Comparison of ENCODE assay signal across 15 cellular contexts in genomic region chr1:74485622-74486021, GRCh38. TPM values are rescaled to one million over a fixed set of nuclear protein-coding genes. Genes with fewer than 3 reads are reported as not detected.
DNase-seq lines count a peak whose midpoint lies in the region; ATAC-seq and TF ChIP-seq lines count a peak whose summit lies in the region.
"Had no signal": no experiment of that assay in that cellular context is flagged by ENCODE, and none has a peak within 500 bp of the region (broad histone marks: within the 10 kb centered on the region; RNA-seq: fewer than 3 reads in every experiment).

No MANE protein-coding gene starts in this region.

- no peak for TF ChIP-seq CTCF in uterus (IDR thresholded peaks at IDR 0.05)

- peak; percentile 49 for DNase-seq in G401 (ENCODE audit: low spot score)
- DNase-seq in NCI-H2171 (lab: John Stamatoyannopoulos, UW) = peak; percentile 67
- DNase-seq in astrocyte of the hippocampus (ENCODE audit: low read depth, low spot score) = peak; percentile 49
- DNase-seq in myocyte (ENCODE audit: low read depth) = peak; percentile 44
- DNase-seq in uterus = no peak
- no peak for DNase-seq in NCI-H1930 (lab: John Stamatoyannopoulos, UW)
- DNase-seq: CD8-positive, alpha-beta T cell; NCI-H1417 treated with DMSO at 0.1 percent for 48 hours; NCI-H2081 treated with DMSO at 0.1 percent for 48 hours had no signal

- no peak overlapping the region for H3K4me3 ChIP-seq in uterus
- H3K4me3 ChIP-seq: HAP-1 had no signal

- no peak for ATAC-seq in HG03135 (IDR thresholded peaks at IDR 0.05; ENCODE audit: unreplicated experiment)
- ATAC-seq: CD8-positive, alpha-beta T cell had no signal

- H3K4me1 ChIP-seq in uterus = no peaks in the 10 kb centered on the region

- H3K36me3 ChIP-seq in uterus = no peaks in the 10 kb centered on the region
- H3K36me3 ChIP-seq: HAP-1 had no signal

- no peaks in the 10 kb centered on the region for H3K9me3 ChIP-seq in uterus
- H3K9me3 ChIP-seq: HAP-1 had no signal

- in situ Hi-C loops in G401 (cut with HindIII; ENCODE audit: low sequenced_read_pairs) = no loop called here

- no peak for TF ChIP-seq POLR2A in uterus (IDR thresholded peaks at IDR 0.05)

- H3K27ac ChIP-seq in uterus = no peak overlapping the region

- no peaks in the 10 kb centered on the region for H3K27me3 ChIP-seq in uterus

- intact Hi-C loops in uterus (cut with DNase I; ENCODE audit: low total_unique reads) = no loop called here

RNA-seq across cellular contexts. Expression of gene LRRC53, which starts 26.8 kb away (rescaled TPM):
- 0.03 TPM in 1 of 2 replicates, not detected in the other for total RNA-seq in G401 (2014; rRNA removed; shearing (Covaris generic))
- total RNA-seq in myocyte = 0.10 and 0.11 TPM in 2 replicates
- not detected for polyA plus RNA-seq in myocyte (2012)
- under 1 TPM in 1 of 4 donors, not detected in 3; 0.21 TPM for total RNA-seq in uterus
- total RNA-seq: CD8-positive, alpha-beta T cell; Daoy; OCI-LY7 had no signal
- polyA plus RNA-seq: BJ, IgD-negative memory B cell had no signal

Comparison
In these comparisons a context has a peak if more than half of its experiments do, and no peak if none do; other contexts are left out.
1. DNase-seq: peak in G401 (single experiment), NCI-H2171 (single experiment), astrocyte of the hippocampus (single experiment) and myocyte (single experiment); none in uterus (0 of 2) and NCI-H1930 (0 of 2).